Comparison of ENCODE assay signal across 1 cellular context in genomic region chr1:201016211-201016651, GRCh38.
TF ChIP-seq lines count a peak whose summit lies in the region.

No MANE protein-coding gene starts in this region.

TF ChIP-seq in HEK293, 187 proteins besides CTCF, POLR2A, EP300 and RAD21 (continued from another document and continues in another):
- TF ChIP-seq, protein P1, sequence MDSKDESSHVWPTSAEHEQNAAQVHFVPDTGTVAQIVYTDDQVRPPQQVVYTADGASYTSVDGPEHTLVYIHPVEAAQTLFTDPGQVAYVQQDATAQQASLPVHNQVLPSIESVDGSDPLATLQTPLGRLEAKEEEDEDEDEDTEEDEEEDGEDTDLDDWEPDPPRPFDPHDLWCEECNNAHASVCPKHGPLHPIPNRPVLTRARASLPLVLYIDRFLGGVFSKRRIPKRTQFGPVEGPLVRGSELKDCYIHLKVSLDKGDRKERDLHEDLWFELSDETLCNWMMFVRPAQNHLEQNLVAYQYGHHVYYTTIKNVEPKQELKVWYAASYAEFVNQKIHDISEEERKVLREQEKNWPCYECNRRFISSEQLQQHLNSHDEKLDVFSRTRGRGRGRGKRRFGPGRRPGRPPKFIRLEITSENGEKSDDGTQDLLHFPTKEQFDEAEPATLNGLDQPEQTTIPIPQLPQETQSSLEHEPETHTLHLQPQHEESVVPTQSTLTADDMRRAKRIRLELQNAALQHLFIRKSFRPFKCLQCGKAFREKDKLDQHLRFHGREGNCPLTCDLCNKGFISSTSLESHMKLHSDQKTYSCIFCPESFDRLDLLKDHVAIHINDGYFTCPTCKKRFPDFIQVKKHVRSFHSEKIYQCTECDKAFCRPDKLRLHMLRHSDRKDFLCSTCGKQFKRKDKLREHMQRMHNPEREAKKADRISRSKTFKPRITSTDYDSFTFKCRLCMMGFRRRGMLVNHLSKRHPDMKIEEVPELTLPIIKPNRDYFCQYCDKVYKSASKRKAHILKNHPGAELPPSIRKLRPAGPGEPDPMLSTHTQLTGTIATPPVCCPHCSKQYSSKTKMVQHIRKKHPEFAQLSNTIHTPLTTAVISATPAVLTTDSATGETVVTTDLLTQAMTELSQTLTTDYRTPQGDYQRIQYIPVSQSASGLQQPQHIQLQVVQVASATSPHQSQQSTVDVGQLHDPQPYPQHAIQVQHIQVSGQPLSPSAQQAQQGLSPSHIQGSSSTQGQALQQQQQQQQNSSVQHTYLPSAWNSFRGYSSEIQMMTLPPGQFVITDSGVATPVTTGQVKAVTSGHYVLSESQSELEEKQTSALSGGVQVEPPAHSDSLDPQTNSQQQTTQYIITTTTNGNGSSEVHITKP (tag by site-specific recombination; IDR thresholded peaks at IDR 0.05): peak; percentile 58
- TF ChIP-seq ZNF211 (tag by site-specific recombination; IDR thresholded peaks at IDR 0.05; ENCODE audit: low read depth) (no peak), ZSCAN5A (tag by site-specific recombination; IDR thresholded peaks at IDR 0.05) (no peak), ZNF596 (tag by site-specific recombination; IDR thresholded peaks at IDR 0.05) (peak; percentile 10; the same call in 1 of the 2 replicates), ZNF274 (IDR thresholded peaks at IDR 0.05; ENCODE audit: low read length) (no peak), ZNF274 (tag by site-specific recombination; IDR thresholded peaks at IDR 0.05; ENCODE audit: borderline replicate concordance) (no peak), WT1 (tag by site-specific recombination; IDR thresholded peaks at IDR 0.05) (peak; percentile 91), ZNF202 (tag by site-specific recombination; IDR thresholded peaks at IDR 0.05; ENCODE audit: borderline replicate concordance) (no peak), ZNF248 (tag by site-specific recombination; IDR thresholded peaks at IDR 0.05) (no peak), BCL11A (tag by site-specific recombination; IDR thresholded peaks at IDR 0.05; ENCODE audit: low read depth) (no peak), IKZF3 (tag by site-specific recombination; IDR thresholded peaks at IDR 0.05) (peak; percentile 93), ZNF174 (tag by site-specific recombination; IDR thresholded peaks at IDR 0.05) (no peak), PRDM1 (tag by site-specific recombination; IDR thresholded peaks at IDR 0.05) (0 out of 2 replicates have a peak, but pooled peaks have one; percentile 8), ZNF530 (tag by site-specific recombination; IDR thresholded peaks at IDR 0.05; ENCODE audit: low read depth) (no peak), ZBTB49 (tag by site-specific recombination; IDR thresholded peaks at IDR 0.05; ENCODE audit: low read depth) (no peak), FEZF1 (tag by site-specific recombination; IDR thresholded peaks at IDR 0.05) (peak; percentile 70), SALL2 (tag by site-specific recombination; IDR thresholded peaks at IDR 0.05; ENCODE audit: borderline replicate concordance) (no peak), ZNF626 (tag by site-specific recombination; IDR thresholded peaks at IDR 0.05) (no peak), ZNF423 (tag by site-specific recombination; IDR thresholded peaks at IDR 0.05) (peak; percentile 90), ZBTB17 (tag by site-specific recombination; IDR thresholded peaks at IDR 0.05) (peak; percentile 29; the same call in 1 of the 2 replicates), EGR2 (tag by site-specific recombination; IDR thresholded peaks at IDR 0.05; ENCODE audit: low read depth) (peak; percentile 40), SP7 (tag by site-specific recombination; IDR thresholded peaks at IDR 0.05) (no peak; the same call in 1 of the 2 replicates), GLIS2 (tag by site-specific recombination; IDR thresholded peaks at IDR 0.05) (0 out of 2 replicates have a peak, but pooled peaks have one; percentile 18), SP2 (tag by site-specific recombination; IDR thresholded peaks at IDR 0.05) (no peak), KLF16 (tag by site-specific recombination; IDR thresholded peaks at IDR 0.05) (no peak), ZNF76 (tag by site-specific recombination; IDR thresholded peaks at IDR 0.05; ENCODE audit: borderline replicate concordance, low read depth) (peak; percentile 24; the same call in 1 of the 2 replicates), ZNF169 (tag by site-specific recombination; IDR thresholded peaks at IDR 0.05) (no peak), ZFP37 (tag by site-specific recombination; IDR thresholded peaks at IDR 0.05) (no peak), ZNF521 (tag by site-specific recombination; IDR thresholded peaks at IDR 0.05) (no peak), SETDB1 (IDR thresholded peaks at IDR 0.05; ENCODE audit: insufficient read length, low read length) (no peak), GLIS1 (tag by site-specific recombination; IDR thresholded peaks at IDR 0.05) (peak; percentile 69), ZNF768 (tag by site-specific recombination; IDR thresholded peaks at IDR 0.05) (no peak), ZNF561 (tag by site-specific recombination; IDR thresholded peaks at IDR 0.05; ENCODE audit: borderline replicate concordance) (peak; percentile 67; the same call in 1 of the 2 replicates), ZNF600 (tag by site-specific recombination; IDR thresholded peaks at IDR 0.05) (peak; percentile 66), ZNF692 (tag by site-specific recombination; IDR thresholded peaks at IDR 0.05) (0 out of 2 replicates have a peak, but pooled peaks have one; percentile 45), ZFP41 (tag by site-specific recombination; IDR thresholded peaks at IDR 0.05; ENCODE audit: borderline replicate concordance) (no peak), ZNF114 (tag by site-specific recombination; IDR thresholded peaks at IDR 0.05) (no peak), ZNF791 (tag by site-specific recombination; IDR thresholded peaks at IDR 0.05) (no peak), ZNF510 (tag by site-specific recombination; IDR thresholded peaks at IDR 0.05; ENCODE audit: insufficient replicate concordance) (no peak), ZNF433 (tag by site-specific recombination; IDR thresholded peaks at IDR 0.05; ENCODE audit: low read depth) (no peak), ZNF580 (tag by site-specific recombination; IDR thresholded peaks at IDR 0.05) (no peak), BCL11B (tag by site-specific recombination; IDR thresholded peaks at IDR 0.05; ENCODE audit: low read depth) (no peak), ZNF549 (tag by site-specific recombination; IDR thresholded peaks at IDR 0.05) (no peak), ZNF146 (tag by site-specific recombination; IDR thresholded peaks at IDR 0.05) (no peak)
- TF ChIP-seq, protein P2, sequence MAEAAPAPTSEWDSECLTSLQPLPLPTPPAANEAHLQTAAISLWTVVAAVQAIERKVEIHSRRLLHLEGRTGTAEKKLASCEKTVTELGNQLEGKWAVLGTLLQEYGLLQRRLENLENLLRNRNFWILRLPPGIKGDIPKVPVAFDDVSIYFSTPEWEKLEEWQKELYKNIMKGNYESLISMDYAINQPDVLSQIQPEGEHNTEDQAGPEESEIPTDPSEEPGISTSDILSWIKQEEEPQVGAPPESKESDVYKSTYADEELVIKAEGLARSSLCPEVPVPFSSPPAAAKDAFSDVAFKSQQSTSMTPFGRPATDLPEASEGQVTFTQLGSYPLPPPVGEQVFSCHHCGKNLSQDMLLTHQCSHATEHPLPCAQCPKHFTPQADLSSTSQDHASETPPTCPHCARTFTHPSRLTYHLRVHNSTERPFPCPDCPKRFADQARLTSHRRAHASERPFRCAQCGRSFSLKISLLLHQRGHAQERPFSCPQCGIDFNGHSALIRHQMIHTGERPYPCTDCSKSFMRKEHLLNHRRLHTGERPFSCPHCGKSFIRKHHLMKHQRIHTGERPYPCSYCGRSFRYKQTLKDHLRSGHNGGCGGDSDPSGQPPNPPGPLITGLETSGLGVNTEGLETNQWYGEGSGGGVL (tag by site-specific recombination; IDR thresholded peaks at IDR 0.05): peak; percentile 84
- TF ChIP-seq, protein P3, sequence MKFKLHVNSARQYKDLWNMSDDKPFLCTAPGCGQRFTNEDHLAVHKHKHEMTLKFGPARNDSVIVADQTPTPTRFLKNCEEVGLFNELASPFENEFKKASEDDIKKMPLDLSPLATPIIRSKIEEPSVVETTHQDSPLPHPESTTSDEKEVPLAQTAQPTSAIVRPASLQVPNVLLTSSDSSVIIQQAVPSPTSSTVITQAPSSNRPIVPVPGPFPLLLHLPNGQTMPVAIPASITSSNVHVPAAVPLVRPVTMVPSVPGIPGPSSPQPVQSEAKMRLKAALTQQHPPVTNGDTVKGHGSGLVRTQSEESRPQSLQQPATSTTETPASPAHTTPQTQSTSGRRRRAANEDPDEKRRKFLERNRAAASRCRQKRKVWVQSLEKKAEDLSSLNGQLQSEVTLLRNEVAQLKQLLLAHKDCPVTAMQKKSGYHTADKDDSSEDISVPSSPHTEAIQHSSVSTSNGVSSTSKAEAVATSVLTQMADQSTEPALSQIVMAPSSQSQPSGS (tag by site-specific recombination; IDR thresholded peaks at IDR 0.05; ENCODE audit: low read depth): no peak
- TF ChIP-seq, protein P4, sequence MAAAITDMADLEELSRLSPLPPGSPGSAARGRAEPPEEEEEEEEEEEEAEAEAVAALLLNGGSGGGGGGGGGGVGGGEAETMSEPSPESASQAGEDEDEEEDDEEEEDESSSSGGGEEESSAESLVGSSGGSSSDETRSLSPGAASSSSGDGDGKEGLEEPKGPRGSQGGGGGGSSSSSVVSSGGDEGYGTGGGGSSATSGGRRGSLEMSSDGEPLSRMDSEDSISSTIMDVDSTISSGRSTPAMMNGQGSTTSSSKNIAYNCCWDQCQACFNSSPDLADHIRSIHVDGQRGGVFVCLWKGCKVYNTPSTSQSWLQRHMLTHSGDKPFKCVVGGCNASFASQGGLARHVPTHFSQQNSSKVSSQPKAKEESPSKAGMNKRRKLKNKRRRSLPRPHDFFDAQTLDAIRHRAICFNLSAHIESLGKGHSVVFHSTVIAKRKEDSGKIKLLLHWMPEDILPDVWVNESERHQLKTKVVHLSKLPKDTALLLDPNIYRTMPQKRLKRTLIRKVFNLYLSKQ (tag by site-specific recombination; IDR thresholded peaks at IDR 0.05; ENCODE audit: borderline replicate concordance): no peak
- TF ChIP-seq, protein P5, sequence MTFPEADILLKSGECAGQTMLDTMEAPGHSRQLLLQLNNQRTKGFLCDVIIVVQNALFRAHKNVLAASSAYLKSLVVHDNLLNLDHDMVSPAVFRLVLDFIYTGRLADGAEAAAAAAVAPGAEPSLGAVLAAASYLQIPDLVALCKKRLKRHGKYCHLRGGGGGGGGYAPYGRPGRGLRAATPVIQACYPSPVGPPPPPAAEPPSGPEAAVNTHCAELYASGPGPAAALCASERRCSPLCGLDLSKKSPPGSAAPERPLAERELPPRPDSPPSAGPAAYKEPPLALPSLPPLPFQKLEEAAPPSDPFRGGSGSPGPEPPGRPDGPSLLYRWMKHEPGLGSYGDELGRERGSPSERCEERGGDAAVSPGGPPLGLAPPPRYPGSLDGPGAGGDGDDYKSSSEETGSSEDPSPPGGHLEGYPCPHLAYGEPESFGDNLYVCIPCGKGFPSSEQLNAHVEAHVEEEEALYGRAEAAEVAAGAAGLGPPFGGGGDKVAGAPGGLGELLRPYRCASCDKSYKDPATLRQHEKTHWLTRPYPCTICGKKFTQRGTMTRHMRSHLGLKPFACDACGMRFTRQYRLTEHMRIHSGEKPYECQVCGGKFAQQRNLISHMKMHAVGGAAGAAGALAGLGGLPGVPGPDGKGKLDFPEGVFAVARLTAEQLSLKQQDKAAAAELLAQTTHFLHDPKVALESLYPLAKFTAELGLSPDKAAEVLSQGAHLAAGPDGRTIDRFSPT (tag by site-specific recombination; IDR thresholded peaks at IDR 0.05): no peak
- TF ChIP-seq, protein P6, sequence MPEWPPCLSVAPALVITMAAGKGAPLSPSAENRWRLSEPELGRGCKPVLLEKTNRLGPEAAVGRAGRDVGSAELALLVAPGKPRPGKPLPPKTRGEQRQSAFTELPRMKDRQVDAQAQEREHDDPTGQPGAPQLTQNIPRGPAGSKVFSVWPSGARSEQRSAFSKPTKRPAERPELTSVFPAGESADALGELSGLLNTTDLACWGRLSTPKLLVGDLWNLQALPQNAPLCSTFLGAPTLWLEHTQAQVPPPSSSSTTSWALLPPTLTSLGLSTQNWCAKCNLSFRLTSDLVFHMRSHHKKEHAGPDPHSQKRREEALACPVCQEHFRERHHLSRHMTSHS (tag by site-specific recombination; IDR thresholded peaks at IDR 0.05): no peak
